In the genomic region with DNA sequence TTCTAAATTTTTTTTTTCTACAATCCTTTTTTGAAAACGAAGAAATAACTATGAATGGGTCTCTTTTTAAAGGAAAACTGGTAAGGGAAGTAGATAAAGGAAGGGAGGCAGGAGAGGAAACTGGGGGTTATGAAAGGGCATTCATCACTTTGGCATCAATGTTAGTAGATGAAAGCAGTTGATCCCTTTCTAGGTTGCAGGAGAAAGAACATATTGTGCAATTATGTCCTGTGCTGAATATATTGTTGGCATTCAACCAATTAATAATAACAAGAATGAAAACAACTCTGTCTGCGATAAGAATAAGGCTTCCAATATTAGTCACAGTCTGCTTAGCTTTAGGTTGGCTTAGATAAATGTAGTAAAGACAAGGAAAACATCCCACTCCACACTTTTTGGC, we compare ENCODE assay signal across 2 cellular contexts.
TF ChIP-seq lines count a peak whose summit lies in the region.

No MANE protein-coding gene starts in this region.

TF ChIP-seq in IMR-90, 13 proteins besides CTCF, POLR2A, EP300 and RAD21:
- TF ChIP-seq CEBPB (IDR thresholded peaks at IDR 0.05; ENCODE audit: low read depth, low read length), result 0 out of 2 replicates have a peak, but pooled peaks have one; percentile 26
- TF ChIP-seq, protein P1, sequence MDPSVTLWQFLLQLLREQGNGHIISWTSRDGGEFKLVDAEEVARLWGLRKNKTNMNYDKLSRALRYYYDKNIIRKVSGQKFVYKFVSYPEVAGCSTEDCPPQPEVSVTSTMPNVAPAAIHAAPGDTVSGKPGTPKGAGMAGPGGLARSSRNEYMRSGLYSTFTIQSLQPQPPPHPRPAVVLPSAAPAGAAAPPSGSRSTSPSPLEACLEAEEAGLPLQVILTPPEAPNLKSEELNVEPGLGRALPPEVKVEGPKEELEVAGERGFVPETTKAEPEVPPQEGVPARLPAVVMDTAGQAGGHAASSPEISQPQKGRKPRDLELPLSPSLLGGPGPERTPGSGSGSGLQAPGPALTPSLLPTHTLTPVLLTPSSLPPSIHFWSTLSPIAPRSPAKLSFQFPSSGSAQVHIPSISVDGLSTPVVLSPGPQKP (IDR thresholded peaks at IDR 0.05; ENCODE audit: borderline replicate concordance, low read depth, low read length), result no peak
- TF ChIP-seq NFE2L2 (IDR thresholded peaks at IDR 0.05; ENCODE audit: low read depth, low read length), result no peak
TF ChIP-seq in IMR-90: peak in this region for 1.

TF ChIP-seq in HepG2, 621 proteins besides CTCF, POLR2A, EP300 and RAD21:
- TF ChIP-seq CEBPB (IDR thresholded peaks at IDR 0.05; ENCODE audit: borderline replicate concordance, low read depth, low read length), result peak; percentile 41; the same call in 1 of the 2 replicates
- TF ChIP-seq GABPB1 (CRISPR knock-in tag; IDR thresholded peaks at IDR 0.05), result no peak
